ENCODE assay signal across 18 cellular contexts in the genomic region with DNA sequence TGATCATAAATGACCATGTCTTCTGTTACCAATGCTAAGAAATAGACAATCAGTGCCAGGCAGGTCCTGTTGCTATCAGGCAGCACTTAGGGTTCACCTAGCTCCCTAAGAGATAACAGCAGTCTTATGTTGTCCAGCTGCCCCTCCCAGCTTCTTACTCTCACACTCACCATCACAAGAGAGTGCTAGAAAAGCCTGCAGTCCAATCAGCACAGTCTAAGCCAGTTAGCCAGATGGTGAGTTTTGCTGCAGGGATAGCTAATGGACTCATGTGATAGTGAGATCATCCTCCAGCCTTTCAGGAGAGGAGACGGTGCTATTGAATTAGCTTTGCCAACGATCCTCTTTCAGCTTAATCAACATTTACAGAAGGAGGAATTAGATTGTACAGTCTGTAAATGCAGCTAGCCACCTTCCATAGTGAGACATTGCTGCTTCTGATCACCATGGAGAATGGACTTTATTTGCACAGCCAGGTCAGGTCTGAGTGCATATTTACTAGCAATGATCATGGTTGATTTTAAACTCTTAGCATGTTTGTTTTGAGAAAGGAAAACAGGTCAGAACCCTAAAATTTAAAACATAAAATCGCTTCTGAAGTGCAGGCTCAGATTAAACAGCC.
DNase-seq lines count a peak whose midpoint lies in the region; FAIRE-seq and TF ChIP-seq lines count a peak whose summit lies in the region.
"Had no signal": no experiment of that assay in that cellular context is flagged by ENCODE, and none has a peak within 500 bp of the region (broad histone marks: within the 10 kb centered on the region; RNA-seq: fewer than 3 reads in every experiment).

No MANE protein-coding gene starts in this region.

- H3K4me3 ChIP-seq in H1 (ENCODE audit: extremely low read depth in 1 of 4, insufficient read depth in 2 of 4, low read depth in 3 of 4, low read length in 4 of 4): no peak overlapping the region
- no peak overlapping the region for H3K4me3 ChIP-seq in retinal pigment epithelial cell (ENCODE audit: low read length)
- H3K4me3 ChIP-seq: lung, upper lobe of right lung had no signal

- no peak overlapping the region for H3K27ac ChIP-seq in H1 (ENCODE audit: low read depth, low read length)
- H3K27ac ChIP-seq: 22Rv1, HL-60, neutrophil, upper lobe of right lung had no signal

- no peak overlapping the region for H3K18ac ChIP-seq in H1 (ENCODE audit: extremely low read depth, low read length)

- H4K91ac ChIP-seq in H1 (replicated peaks; ENCODE audit: insufficient read length, low read length): no peak overlapping the region

- H2BK5ac ChIP-seq in H1 (ENCODE audit: low read depth, low read length): no peak overlapping the region

- no peaks in the 10 kb centered on the region for H3K79me2 ChIP-seq in H1 (ENCODE audit: control insufficient read depth in 1 of 2, insufficient read depth in 2 of 2, low read length in 2 of 2)

- H3K27me3 ChIP-seq in H1 (replicated peaks in 1 of 4; ENCODE audit: control insufficient read depth in 3 of 4, extremely low read depth in 1 of 4, insufficient read depth in 3 of 4, low read length in 3 of 4): no peaks in the 10 kb centered on the region
- H3K27me3 ChIP-seq: neutrophil, upper lobe of right lung had no signal

- TF ChIP-seq CTCF in H1 (IDR thresholded peaks at IDR 0.05; ENCODE audit: control extremely low read depth in 1 of 3, insufficient read depth in 1 of 3, low read depth in 1 of 3, low read length in 3 of 3) (no peak), retinal pigment epithelial cell (conservative IDR thresholded peaks at IDR 0.05; ENCODE audit: low read depth, low read length) (no peak), GM13976 (IDR thresholded peaks at IDR 0.05; ENCODE audit: borderline replicate concordance, control extremely low read depth, extremely low read depth, insufficient read depth, missing control alignments) (no peak)

- H4K8ac ChIP-seq in H1 (ENCODE audit: extremely low read depth, insufficient read depth, low read length): no peak overlapping the region

- H4K5ac ChIP-seq in H1 (ENCODE audit: insufficient read length, low read depth, low read length): no peak overlapping the region

- no peak overlapping the region for H3K4me2 ChIP-seq in H1 (ENCODE audit: insufficient read depth in 1 of 2, low read depth in 2 of 2, low read length in 2 of 2)

- WGBS in H1 (ENCODE audit: extremely low coverage in 1 of 2, insufficient coverage in 1 of 2, insufficient read length in 1 of 2, insufficient replicate concordance in 2 of 2, low coverage in 1 of 2, low lambda C conversion rate in 2 of 2, missing lambda C conversion rate in 1 of 2), 2 experiments: 78% methylated on average over 3 of the region's 3 CpGs; no CpG with 5 or more reads in 1 of the 2 experiments

- in situ Hi-C loops in GM13976 (cut with MboI; ENCODE audit: low sequenced_read_pairs, unreplicated experiment): no loop called here

- H4K20me1 ChIP-seq in H1 (replicated peaks in 1 of 2; ENCODE audit: control insufficient read depth in 1 of 2, insufficient read depth in 2 of 2, low read length in 2 of 2): no peaks in the 10 kb centered on the region

- TF ChIP-seq RAD21 in H1 (IDR thresholded peaks at IDR 0.05 in 1 of 2, conservative IDR thresholded peaks at IDR 0.05 in 1 of 2; ENCODE audit: low read depth in 2 of 2, low read length in 2 of 2): no peak

- CTCF ChIA-PET in H1 (lab: Charles Lee; ENCODE audit: partially characterized antibody): interaction anchor here (1.3 to 1.6 kb wide), 2 partner anchors 19 to 92 kb away, joined by 4 to 7 read pairs; no protein-coding TSS in a partner anchor

- H3K9ac ChIP-seq in H1 (replicated peaks in 1 of 4; ENCODE audit: extremely low read depth in 1 of 4, low read depth in 3 of 4, low read length in 3 of 4): no peak overlapping the region

- H3K4ac ChIP-seq in H1 (replicated peaks; ENCODE audit: insufficient read length, low read depth, low read length): no peak overlapping the region

- peak overlapping the region; percentile 69; the same call in 1 of the 2 replicates for H2AFZ ChIP-seq in H1 (ENCODE audit: low read length)

- H3K9me3 ChIP-seq in H1 (ENCODE audit: insufficient read depth in 2 of 2, low read depth in 1 of 2, low read length in 1 of 2): no peaks in the 10 kb centered on the region
- H3K9me3 ChIP-seq: neutrophil, upper lobe of right lung had no signal

- no peak overlapping the region for H3K14ac ChIP-seq in H1 (ENCODE audit: insufficient read length)

- peak overlapping the region; percentile 17 for H3K23ac ChIP-seq in H1 (ENCODE audit: insufficient read length)

- no peak for FAIRE-seq in H1 (lab: Jason Lieb, UNC)

- no peak overlapping the region for H3K56ac ChIP-seq in H1 (replicated peaks; ENCODE audit: insufficient read length, low read depth, low read length)

- no peak overlapping the region for H2BK15ac ChIP-seq in H1 (ENCODE audit: low read length)

- TF ChIP-seq EP300 in H1 (IDR thresholded peaks at IDR 0.05; ENCODE audit: borderline replicate concordance in 1 of 2, low read depth in 2 of 2, low read length in 2 of 2): no peak

- no peaks in the 10 kb centered on the region for H3K79me1 ChIP-seq in H1 (ENCODE audit: low read depth, low read length)

- H2BK20ac ChIP-seq in H1 (ENCODE audit: low read length): no peak overlapping the region

- no peaks in the 10 kb centered on the region for H3K4me1 ChIP-seq in H1 (replicated peaks in 1 of 4; ENCODE audit: control insufficient read depth in 3 of 4, insufficient read depth in 4 of 4, low read length in 3 of 4)
- H3K4me1 ChIP-seq: upper lobe of right lung had no signal

- no peak overlapping the region for H2BK120ac ChIP-seq in H1 (replicated peaks; ENCODE audit: low read depth, low read length)

- no peaks in the 10 kb centered on the region for H3K36me3 ChIP-seq in H1 (ENCODE audit: control insufficient read depth in 2 of 4, insufficient read depth in 4 of 4, low read length in 3 of 4)
- H3K36me3 ChIP-seq: neutrophil, upper lobe of right lung had no signal

- POLR2A ChIA-PET in H1 (lab: Charles Lee; ENCODE audit: partially characterized antibody): no interaction called here

- H2BK12ac ChIP-seq in H1 (ENCODE audit: low read depth, low read length): no peak overlapping the region

- H3K23me2 ChIP-seq in H1 (ENCODE audit: low read depth, low read length): no peaks in the 10 kb centered on the region

- TF ChIP-seq POLR2A in H1 (IDR thresholded peaks at IDR 0.05; ENCODE audit: control extremely low read depth in 1 of 2, low read depth in 2 of 2, low read length in 2 of 2): no peak

- H2AK5ac ChIP-seq in H1 (ENCODE audit: low read depth, low read length): no peak overlapping the region

- DNase-seq in NCI-H146 (lab: John Stamatoyannopoulos, UW): peak; percentile 28
- DNase-seq in NCI-H146 treated with DMSO at 0.1 percent for 48 hours (lab: John Stamatoyannopoulos, UW; ENCODE audit: unreplicated experiment): no peak
- peak; percentile 76 to 94 for DNase-seq in NCI-H446 (lab: John Stamatoyannopoulos, UW)
- DNase-seq in H1 (ENCODE audit: low read depth in 1 of 2, low spot score in 2 of 2): no peak
- DNase-seq in retinal pigment epithelial cell (ENCODE audit: low read depth): peak; percentile 38
- no peak for DNase-seq in mesenteric fat pad (ENCODE audit: low spot score)
- DNase-seq in GM13976 (ENCODE audit: low spot score): no peak
- no peak for DNase-seq in kidney glomerular epithelial cell (lab: John Stamatoyannopoulos, UW)
- DNase-seq: activated CD4-positive, alpha-beta T cell treated with anti-CD3 and anti-CD28 coated beads, Interleukin-2, amount 50 U/mL, for 48 hours; activated effector memory CD4-positive, alpha-beta T cell treated with Interleukin-2 at 50 U/mL for 16 hours; endodermal cell; H7; stimulated activated CD4-positive, alpha-beta T cell treated with anti-CD3 and anti-CD28 coated beads, Interleukin-12 subunit alpha, Interleukin-12 subunit beta, amount 100 ng/mL, for 4 hours; upper lobe of right lung had no signal

TF ChIP-seq in H1, 55 proteins besides CTCF, POLR2A, EP300 and RAD21 (continues in another document):
- TF ChIP-seq BACH1 (IDR thresholded peaks at IDR 0.05; ENCODE audit: low read length) (no peak), RXRA (IDR thresholded peaks at IDR 0.05; ENCODE audit: insufficient read depth, low read depth, low read length) (no peak), ZNF274 (IDR thresholded peaks at IDR 0.05; ENCODE audit: borderline replicate concordance, extremely low read depth, low read length) (no peak), CBX8 (IDR thresholded peaks at IDR 0.05; ENCODE audit: borderline replicate concordance, low read depth, low read length) (no peak), TBP (IDR thresholded peaks at IDR 0.05; ENCODE audit: low read depth, low read length) (no peak), MAFK (IDR thresholded peaks at IDR 0.05; ENCODE audit: low read depth, low read length) (no peak), SUZ12 (IDR thresholded peaks at IDR 0.05; ENCODE audit: low read length) (no peak), GABPA (IDR thresholded peaks at IDR 0.05; ENCODE audit: borderline replicate concordance, insufficient read depth, low read length) (no peak), SP1 (IDR thresholded peaks at IDR 0.05; ENCODE audit: low read depth, low read length) (no peak), POU5F1 (IDR thresholded peaks at IDR 0.05; ENCODE audit: low read depth, low read length) (no peak), SIN3A (conservative IDR thresholded peaks at IDR 0.05 in 1 of 2, IDR thresholded peaks at IDR 0.05 in 1 of 2; ENCODE audit: low read depth in 1 of 2, low read length in 2 of 2) (no peak), YY1 (IDR thresholded peaks at IDR 0.05; ENCODE audit: low read depth, low read length) (no peak), BCL11A (IDR thresholded peaks at IDR 0.05; ENCODE audit: low read depth in 2 of 2, low read length in 2 of 2) (no peak), EZH2 (IDR thresholded peaks at IDR 0.05; ENCODE audit: low read depth, low read length, severe bottlenecking) (no peak), HDAC6 (IDR thresholded peaks at IDR 0.05; ENCODE audit: low read depth, low read length) (no peak), GTF2F1 (IDR thresholded peaks at IDR 0.05; ENCODE audit: borderline replicate concordance, low read depth, low read length) (no peak)
- TF ChIP-seq, protein P1, sequence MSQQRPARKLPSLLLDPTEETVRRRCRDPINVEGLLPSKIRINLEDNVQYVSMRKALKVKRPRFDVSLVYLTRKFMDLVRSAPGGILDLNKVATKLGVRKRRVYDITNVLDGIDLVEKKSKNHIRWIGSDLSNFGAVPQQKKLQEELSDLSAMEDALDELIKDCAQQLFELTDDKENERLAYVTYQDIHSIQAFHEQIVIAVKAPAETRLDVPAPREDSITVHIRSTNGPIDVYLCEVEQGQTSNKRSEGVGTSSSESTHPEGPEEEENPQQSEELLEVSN (IDR thresholded peaks at IDR 0.05): no peak

Comparison
In these comparisons a context has a peak if more than half of its experiments do, and no peak if none do; other contexts are left out.
1. DNase-seq: peak in NCI-H146 (single experiment), NCI-H446 (2 of 2) and retinal pigment epithelial cell (single experiment); none in NCI-H146 treated with DMSO at 0.1 percent for 48 hours (single experiment), H1 (0 of 2), mesenteric fat pad (single experiment), GM13976 (single experiment) and kidney glomerular epithelial cell (single experiment).